1 cellular context compared by ENCODE assay signal in the genomic region with DNA sequence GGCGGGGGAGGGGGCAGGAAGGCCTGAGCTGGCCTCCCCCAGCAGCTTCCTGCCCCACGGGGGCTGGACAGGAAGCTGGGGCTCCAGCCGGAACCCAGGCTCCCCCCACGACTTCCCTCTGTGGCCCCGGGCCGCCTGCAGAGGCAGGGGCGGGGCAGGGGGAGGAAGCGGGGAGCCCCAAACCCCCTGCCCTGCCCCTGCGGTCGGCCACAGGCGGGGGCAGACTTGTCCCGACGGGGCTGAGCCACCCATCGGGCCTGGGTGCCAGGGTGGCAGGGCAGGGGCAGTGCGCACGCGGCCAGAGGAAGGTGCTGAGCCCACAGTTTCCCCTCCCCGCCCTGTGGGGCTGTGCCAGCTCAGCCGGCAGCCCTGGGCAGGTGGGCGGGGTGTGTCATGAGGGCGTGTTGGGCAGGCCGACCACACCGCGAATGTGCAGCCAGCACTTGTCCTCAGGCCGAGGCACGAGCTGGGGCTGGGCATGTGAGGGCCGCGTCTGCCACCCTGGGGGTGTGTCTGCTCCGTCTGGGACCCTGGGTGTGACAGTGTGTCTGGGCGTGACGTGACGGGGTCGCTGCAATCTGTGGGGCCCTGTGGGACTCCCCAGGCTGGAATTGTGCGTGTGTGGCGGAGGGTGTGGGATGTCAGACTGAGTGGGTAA.
A peak's percentile ranks its signal among the peaks of the same experiment; 100 is the strongest.
TF ChIP-seq lines count a peak whose summit lies in the region.

No MANE protein-coding gene starts in this region.

TF ChIP-seq in GM12878, 131 proteins besides CTCF, POLR2A, EP300 and RAD21:
- TF ChIP-seq EED (IDR thresholded peaks at IDR 0.05; ENCODE audit: low read depth) (peak; percentile 59), NR2F1 (conservative IDR thresholded peaks at IDR 0.05) (peak; percentile 52), MXI1 (IDR thresholded peaks at IDR 0.05; ENCODE audit: low read depth, low read length) (0 out of 2 replicates have a peak, but pooled peaks have one; percentile 15), SPI1 (IDR thresholded peaks at IDR 0.05; ENCODE audit: borderline replicate concordance, insufficient read depth, low read depth, low read length) (0 out of 2 replicates have a peak, but pooled peaks have one; percentile 28), NBN (IDR thresholded peaks at IDR 0.05) (no peak), SUPT20H (IDR thresholded peaks at IDR 0.05; ENCODE audit: borderline replicate concordance, control insufficient read depth, low read depth, low read length) (no peak), SIN3A (IDR thresholded peaks at IDR 0.05; ENCODE audit: low read depth, low read length) (0 out of 2 replicates have a peak, but pooled peaks have one; percentile 35), BHLHE40 (IDR thresholded peaks at IDR 0.05; ENCODE audit: borderline replicate concordance in 1 of 2, low read depth in 2 of 2, low read length in 1 of 2) (peak; percentile 70 to 90), ZBED1 (IDR thresholded peaks at IDR 0.05; ENCODE audit: borderline replicate concordance) (0 out of 2 replicates have a peak, but pooled peaks have one; percentile 5), TCF12 (IDR thresholded peaks at IDR 0.05; ENCODE audit: low read depth, low read length) (no peak), TBL1XR1 (IDR thresholded peaks at IDR 0.05; ENCODE audit: low read depth, low read length) (peak; percentile 71; the same call in 1 of the 2 replicates), ETV6 (conservative IDR thresholded peaks at IDR 0.05 in 1 of 2, IDR thresholded peaks at IDR 0.05 in 1 of 2; ENCODE audit: borderline replicate concordance in 1 of 2, low read depth in 1 of 2) (peak in 1 of 2 experiments; percentile 95; a peak in 2 of 4 replicates), YBX1 (IDR thresholded peaks at IDR 0.05) (no peak), TAF1 (IDR thresholded peaks at IDR 0.05; ENCODE audit: borderline replicate concordance, low read depth, low read length) (0 out of 2 replicates have a peak, but pooled peaks have one; percentile 9), LARP7 (IDR thresholded peaks at IDR 0.05) (0 out of 2 replicates have a peak, but pooled peaks have one; percentile 12), RUNX3 (IDR thresholded peaks at IDR 0.05; ENCODE audit: low read length) (peak; percentile 75), MTA3 (IDR thresholded peaks at IDR 0.05; ENCODE audit: borderline replicate concordance, low read length) (peak; percentile 80; the same call in 1 of the 2 replicates), CHD1 (IDR thresholded peaks at IDR 0.05; ENCODE audit: low read depth, low read length) (no peak), CBFB (IDR thresholded peaks at IDR 0.05; ENCODE audit: low read depth) (peak; percentile 64; the same call in 1 of the 2 replicates), POLR2AphosphoS2 (IDR thresholded peaks at IDR 0.05; ENCODE audit: low read depth, low read length) (peak; percentile 22), TARDBP (IDR thresholded peaks at IDR 0.05; ENCODE audit: borderline replicate concordance) (no peak), CBX5 (IDR thresholded peaks at IDR 0.05; ENCODE audit: low read depth) (no peak), KLF5 (IDR thresholded peaks at IDR 0.05; ENCODE audit: partially characterized antibody) (peak; percentile 42), POLR2AphosphoS5 (IDR thresholded peaks at IDR 0.05; ENCODE audit: low read length) (peak; percentile 24; the same call in 1 of the 2 replicates), GATAD2B (conservative IDR thresholded peaks at IDR 0.05; ENCODE audit: low read depth) (peak; percentile 88), ZSCAN29 (IDR thresholded peaks at IDR 0.05) (no peak), IKZF2 (IDR thresholded peaks at IDR 0.05) (peak in 1 of 2 experiments; percentile 32; a peak in 1 of 4 replicates), SRF (IDR thresholded peaks at IDR 0.05; ENCODE audit: low read depth in 2 of 2, low read length in 2 of 2) (0 out of 4 replicates have a peak, but pooled peaks of 1 of the 2 experiments have one; percentile 12), BACH1 (IDR thresholded peaks at IDR 0.05; ENCODE audit: borderline replicate concordance) (peak; percentile 20), IKZF1 (conservative IDR thresholded peaks at IDR 0.05) (peak; percentile 85), EGR1 (IDR thresholded peaks at IDR 0.05; ENCODE audit: borderline replicate concordance in 1 of 2, low read depth in 2 of 2, low read length in 2 of 2) (peak in 1 of 2 experiments; percentile 84; a peak in 2 of 3 replicates), CREM (IDR thresholded peaks at IDR 0.05; ENCODE audit: low read depth) (peak; percentile 52), GABPA (IDR thresholded peaks at IDR 0.05; ENCODE audit: low read depth) (peak; percentile 79; the same call in 1 of the 2 replicates)
- TF ChIP-seq, protein P1, sequence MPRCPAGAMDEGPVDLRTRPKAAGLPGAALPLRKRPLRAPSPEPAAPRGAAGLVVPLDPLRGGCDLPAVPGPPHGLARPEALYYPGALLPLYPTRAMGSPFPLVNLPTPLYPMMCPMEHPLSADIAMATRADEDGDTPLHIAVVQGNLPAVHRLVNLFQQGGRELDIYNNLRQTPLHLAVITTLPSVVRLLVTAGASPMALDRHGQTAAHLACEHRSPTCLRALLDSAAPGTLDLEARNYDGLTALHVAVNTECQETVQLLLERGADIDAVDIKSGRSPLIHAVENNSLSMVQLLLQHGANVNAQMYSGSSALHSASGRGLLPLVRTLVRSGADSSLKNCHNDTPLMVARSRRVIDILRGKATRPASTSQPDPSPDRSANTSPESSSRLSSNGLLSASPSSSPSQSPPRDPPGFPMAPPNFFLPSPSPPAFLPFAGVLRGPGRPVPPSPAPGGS (IDR thresholded peaks at IDR 0.05; ENCODE audit: borderline replicate concordance, insufficient read depth, low read depth, low read length, poor library complexity, severe bottlenecking), result peak; percentile 42
- TF ChIP-seq, protein P2, sequence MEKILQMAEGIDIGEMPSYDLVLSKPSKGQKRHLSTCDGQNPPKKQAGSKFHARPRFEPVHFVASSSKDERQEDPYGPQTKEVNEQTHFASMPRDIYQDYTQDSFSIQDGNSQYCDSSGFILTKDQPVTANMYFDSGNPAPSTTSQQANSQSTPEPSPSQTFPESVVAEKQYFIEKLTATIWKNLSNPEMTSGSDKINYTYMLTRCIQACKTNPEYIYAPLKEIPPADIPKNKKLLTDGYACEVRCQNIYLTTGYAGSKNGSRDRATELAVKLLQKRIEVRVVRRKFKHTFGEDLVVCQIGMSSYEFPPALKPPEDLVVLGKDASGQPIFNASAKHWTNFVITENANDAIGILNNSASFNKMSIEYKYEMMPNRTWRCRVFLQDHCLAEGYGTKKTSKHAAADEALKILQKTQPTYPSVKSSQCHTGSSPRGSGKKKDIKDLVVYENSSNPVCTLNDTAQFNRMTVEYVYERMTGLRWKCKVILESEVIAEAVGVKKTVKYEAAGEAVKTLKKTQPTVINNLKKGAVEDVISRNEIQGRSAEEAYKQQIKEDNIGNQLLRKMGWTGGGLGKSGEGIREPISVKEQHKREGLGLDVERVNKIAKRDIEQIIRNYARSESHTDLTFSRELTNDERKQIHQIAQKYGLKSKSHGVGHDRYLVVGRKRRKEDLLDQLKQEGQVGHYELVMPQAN (conservative IDR thresholded peaks at IDR 0.05), result 0 out of 2 replicates have a peak, but pooled peaks have one; percentile 30
- TF ChIP-seq, protein P3, sequence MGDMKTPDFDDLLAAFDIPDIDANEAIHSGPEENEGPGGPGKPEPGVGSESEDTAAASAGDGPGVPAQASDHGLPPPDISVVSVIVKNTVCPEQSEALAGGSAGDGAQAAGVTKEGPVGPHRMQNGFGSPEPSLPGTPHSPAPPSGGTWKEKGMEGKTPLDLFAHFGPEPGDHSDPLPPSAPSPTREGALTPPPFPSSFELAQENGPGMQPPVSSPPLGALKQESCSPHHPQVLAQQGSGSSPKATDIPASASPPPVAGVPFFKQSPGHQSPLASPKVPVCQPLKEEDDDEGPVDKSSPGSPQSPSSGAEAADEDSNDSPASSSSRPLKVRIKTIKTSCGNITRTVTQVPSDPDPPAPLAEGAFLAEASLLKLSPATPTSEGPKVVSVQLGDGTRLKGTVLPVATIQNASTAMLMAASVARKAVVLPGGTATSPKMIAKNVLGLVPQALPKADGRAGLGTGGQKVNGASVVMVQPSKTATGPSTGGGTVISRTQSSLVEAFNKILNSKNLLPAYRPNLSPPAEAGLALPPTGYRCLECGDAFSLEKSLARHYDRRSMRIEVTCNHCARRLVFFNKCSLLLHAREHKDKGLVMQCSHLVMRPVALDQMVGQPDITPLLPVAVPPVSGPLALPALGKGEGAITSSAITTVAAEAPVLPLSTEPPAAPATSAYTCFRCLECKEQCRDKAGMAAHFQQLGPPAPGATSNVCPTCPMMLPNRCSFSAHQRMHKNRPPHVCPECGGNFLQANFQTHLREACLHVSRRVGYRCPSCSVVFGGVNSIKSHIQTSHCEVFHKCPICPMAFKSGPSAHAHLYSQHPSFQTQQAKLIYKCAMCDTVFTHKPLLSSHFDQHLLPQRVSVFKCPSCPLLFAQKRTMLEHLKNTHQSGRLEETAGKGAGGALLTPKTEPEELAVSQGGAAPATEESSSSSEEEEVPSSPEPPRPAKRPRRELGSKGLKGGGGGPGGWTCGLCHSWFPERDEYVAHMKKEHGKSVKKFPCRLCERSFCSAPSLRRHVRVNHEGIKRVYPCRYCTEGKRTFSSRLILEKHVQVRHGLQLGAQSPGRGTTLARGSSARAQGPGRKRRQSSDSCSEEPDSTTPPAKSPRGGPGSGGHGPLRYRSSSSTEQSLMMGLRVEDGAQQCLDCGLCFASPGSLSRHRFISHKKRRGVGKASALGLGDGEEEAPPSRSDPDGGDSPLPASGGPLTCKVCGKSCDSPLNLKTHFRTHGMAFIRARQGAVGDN (IDR thresholded peaks at IDR 0.05), result peak; percentile 76
- TF ChIP-seq, protein P4, sequence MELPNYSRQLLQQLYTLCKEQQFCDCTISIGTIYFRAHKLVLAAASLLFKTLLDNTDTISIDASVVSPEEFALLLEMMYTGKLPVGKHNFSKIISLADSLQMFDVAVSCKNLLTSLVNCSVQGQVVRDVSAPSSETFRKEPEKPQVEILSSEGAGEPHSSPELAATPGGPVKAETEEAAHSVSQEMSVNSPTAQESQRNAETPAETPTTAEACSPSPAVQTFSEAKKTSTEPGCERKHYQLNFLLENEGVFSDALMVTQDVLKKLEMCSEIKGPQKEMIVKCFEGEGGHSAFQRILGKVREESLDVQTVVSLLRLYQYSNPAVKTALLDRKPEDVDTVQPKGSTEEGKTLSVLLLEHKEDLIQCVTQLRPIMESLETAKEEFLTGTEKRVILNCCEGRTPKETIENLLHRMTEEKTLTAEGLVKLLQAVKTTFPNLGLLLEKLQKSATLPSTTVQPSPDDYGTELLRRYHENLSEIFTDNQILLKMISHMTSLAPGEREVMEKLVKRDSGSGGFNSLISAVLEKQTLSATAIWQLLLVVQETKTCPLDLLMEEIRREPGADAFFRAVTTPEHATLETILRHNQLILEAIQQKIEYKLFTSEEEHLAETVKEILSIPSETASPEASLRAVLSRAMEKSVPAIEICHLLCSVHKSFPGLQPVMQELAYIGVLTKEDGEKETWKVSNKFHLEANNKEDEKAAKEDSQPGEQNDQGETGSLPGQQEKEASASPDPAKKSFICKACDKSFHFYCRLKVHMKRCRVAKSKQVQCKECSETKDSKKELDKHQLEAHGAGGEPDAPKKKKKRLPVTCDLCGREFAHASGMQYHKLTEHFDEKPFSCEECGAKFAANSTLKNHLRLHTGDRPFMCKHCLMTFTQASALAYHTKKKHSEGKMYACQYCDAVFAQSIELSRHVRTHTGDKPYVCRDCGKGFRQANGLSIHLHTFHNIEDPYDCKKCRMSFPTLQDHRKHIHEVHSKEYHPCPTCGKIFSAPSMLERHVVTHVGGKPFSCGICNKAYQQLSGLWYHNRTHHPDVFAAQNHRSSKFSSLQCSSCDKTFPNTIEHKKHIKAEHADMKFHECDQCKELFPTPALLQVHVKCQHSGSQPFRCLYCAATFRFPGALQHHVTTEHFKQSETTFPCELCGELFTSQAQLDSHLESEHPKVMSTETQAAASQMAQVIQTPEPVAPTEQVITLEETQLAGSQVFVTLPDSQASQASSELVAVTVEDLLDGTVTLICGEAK (IDR thresholded peaks at IDR 0.05; ENCODE audit: borderline replicate concordance), result peak; percentile 79; the same call in 1 of the 2 replicates
- TF ChIP-seq, protein P5, sequence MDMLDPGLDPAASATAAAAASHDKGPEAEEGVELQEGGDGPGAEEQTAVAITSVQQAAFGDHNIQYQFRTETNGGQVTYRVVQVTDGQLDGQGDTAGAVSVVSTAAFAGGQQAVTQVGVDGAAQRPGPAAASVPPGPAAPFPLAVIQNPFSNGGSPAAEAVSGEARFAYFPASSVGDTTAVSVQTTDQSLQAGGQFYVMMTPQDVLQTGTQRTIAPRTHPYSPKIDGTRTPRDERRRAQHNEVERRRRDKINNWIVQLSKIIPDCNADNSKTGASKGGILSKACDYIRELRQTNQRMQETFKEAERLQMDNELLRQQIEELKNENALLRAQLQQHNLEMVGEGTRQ (IDR thresholded peaks at IDR 0.05; ENCODE audit: borderline replicate concordance, low read depth, low read length), result no peak
TF ChIP-seq in GM12878: peak in this region for 29.
